13 cellular contexts compared by ENCODE assay signal in the genomic region with DNA sequence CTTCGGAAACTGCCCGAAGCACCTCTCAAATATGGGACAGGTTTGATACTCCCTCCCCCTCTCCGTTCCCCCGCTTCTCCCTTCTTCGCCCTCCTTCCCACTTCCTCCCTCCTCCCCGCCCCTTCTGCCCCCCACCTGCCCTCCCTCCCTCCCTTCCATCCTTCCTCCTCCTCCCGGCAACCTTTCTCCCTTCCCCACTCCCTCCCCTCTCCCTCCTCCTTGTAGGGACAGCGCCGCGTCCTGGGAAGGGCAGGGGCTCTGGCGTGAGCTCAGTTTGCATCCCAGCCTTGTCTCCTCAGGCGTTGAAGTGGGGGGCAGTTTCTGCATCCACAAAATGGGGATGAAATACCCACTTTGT. TPM values are rescaled to one million over a fixed set of nuclear protein-coding genes. Genes with fewer than 3 reads are reported as not detected.
DNase-seq lines count a peak whose midpoint lies in the region; ATAC-seq and TF ChIP-seq lines count a peak whose summit lies in the region.
"Had no signal": no experiment of that assay in that cellular context is flagged by ENCODE, and none has a peak within 500 bp of the region (broad histone marks: within the 10 kb centered on the region; RNA-seq: fewer than 3 reads in every experiment).

No MANE protein-coding gene starts in this region.

- peaks cover 10% of the 10 kb centered on the region for H3F3A ChIP-seq in GM23338 (replicated peaks; ENCODE audit: low read depth)

- no peak overlapping the region for H3K23ac ChIP-seq in mesendoderm (ENCODE audit: low read length)

- peak overlapping the region; percentile 99 for H2AFZ ChIP-seq in GM23338

- no peaks in the 10 kb centered on the region for H4K20me1 ChIP-seq in GM23338 (replicated peaks; ENCODE audit: insufficient read depth)

- no peaks in the 10 kb centered on the region for H3K9me2 ChIP-seq in GM23338 (ENCODE audit: insufficient read depth)

- H4K5ac ChIP-seq in mesendoderm (ENCODE audit: low read length) = no peak overlapping the region

- no peak overlapping the region for H2BK120ac ChIP-seq in mesendoderm (ENCODE audit: low read depth, low read length)

- no CpG with 5 or more reads among the region's 12 CpGs for WGBS in mesendoderm (ENCODE audit: extremely low coverage, insufficient coverage, low lambda C conversion rate)
- WGBS in stomach, 5 donors = 17 to 28% (median 17%) methylated on average over 11 to 12 of the region's 12 CpGs
- WGBS in prostate gland = 32% methylated on average over 12 of the region's 12 CpGs

- H3K27me3 ChIP-seq in GM23338 (ENCODE audit: insufficient read depth) = 0 out of 2 replicates have a peak, but pooled peaks cover 10% of the 10 kb centered on the region
- H3K27me3 ChIP-seq in mesendoderm (ENCODE audit: insufficient read depth, low read length, poor library complexity) = no peaks in the 10 kb centered on the region
- H3K27me3 ChIP-seq in stomach = peaks cover 0 to 21% (median 0%) of the 10 kb centered on the region in 3 donors
- peaks cover 34% of the 10 kb centered on the region; the same call in 1 of the 2 replicates for H3K27me3 ChIP-seq in SJCRH30
- H3K27me3 ChIP-seq in prostate gland (replicated peaks; ENCODE audit: insufficient read depth) = no peaks in the 10 kb centered on the region
- H3K27me3 ChIP-seq: breast epithelium had no signal

- H3K9me3 Mint-ChIP-seq in CD14-positive monocyte (no peaks in the 10 kb centered on the region), GM23338 (no peaks in the 10 kb centered on the region)

- H3K36me3 Mint-ChIP-seq in CD14-positive monocyte (peaks cover 0 to 2% of the 10 kb centered on the region in 2 donors), GM23338 (ENCODE audit: low read depth) (no peaks in the 10 kb centered on the region; the same call in 2 of the 3 replicates)

- DNase-seq in CD14-positive monocyte (ENCODE audit: low spot score) (no peak), GM23338 (ENCODE audit: low spot score) (peak; percentile 89), astrocyte of the cerebellum (ENCODE audit: low read depth) (no peak), mesendoderm (peak; percentile 90), stomach (no peak), SJCRH30 (no peak), prostate gland (ENCODE audit: low spot score) (no peak)
- DNase-seq: activated CD4-positive, alpha-beta T cell treated with anti-CD3 and anti-CD28 coated beads for 4 hours; DND-41; stimulated activated CD4-positive, alpha-beta T cell treated with anti-CD3 and anti-CD28 coated beads, Interleukin-15, amount 100 ng/mL, for 24 hours had no signal

- no peaks in the 10 kb centered on the region for H3K79me2 ChIP-seq in GM23338 (replicated peaks; ENCODE audit: insufficient read depth)
- H3K79me2 ChIP-seq in mesendoderm (ENCODE audit: control insufficient read depth, insufficient read depth, low read length) = no peaks in the 10 kb centered on the region

- TF ChIP-seq CTCF in CD14-positive monocyte (IDR thresholded peaks at IDR 0.05) (no peak), GM23338 (conservative IDR thresholded peaks at IDR 0.05; ENCODE audit: low read depth in 2 of 2) (peak in 1 of 2 experiments; percentile 29; a peak in 2 of 4 replicates), astrocyte of the cerebellum (IDR thresholded peaks at IDR 0.05; ENCODE audit: low read depth, low read length, missing control alignments) (no peak), stomach (IDR thresholded peaks at IDR 0.05) (no peak), prostate gland (IDR thresholded peaks at IDR 0.05) (no peak)

- H2BK15ac ChIP-seq in mesendoderm (replicated peaks; ENCODE audit: low read depth) = no peak overlapping the region

- H3K27ac Mint-ChIP-seq in CD14-positive monocyte (peak overlapping the region in 4 of 7 donors; percentile 49 to 97 (median 88)), GM23338 (no peak overlapping the region)

- peak overlapping the region; percentile 96 for H3K4me2 ChIP-seq in GM23338
- peak overlapping the region; percentile 85 for H3K4me2 ChIP-seq in mesendoderm (ENCODE audit: low read length)

- H3K27me3 Mint-ChIP-seq in CD14-positive monocyte (ENCODE audit: low read depth in 3 of 3) (peaks cover 1 to 13% (median 3%) of the 10 kb centered on the region in 3 donors), GM23338 (ENCODE audit: insufficient read depth, low read depth, poor library complexity) (peaks cover 23% of the 10 kb centered on the region)

- H3K4ac ChIP-seq in mesendoderm (ENCODE audit: low read depth, low read length) = no peak overlapping the region

- intact Hi-C loops in CD14-positive monocyte (cut with micrococcal nuclease) = loop anchor here (2.0 to 10.0 kb wide), 5 partner anchors 41 to 346 kb away; a partner anchor contains a TSS
- intact Hi-C loops in stomach (cut with DNase I; ENCODE audit: low total_unique reads) = loop anchor here (5.0 to 10.0 kb wide), 2 partner anchors 271 to 333 kb away; no protein-coding TSS in a partner anchor
- intact Hi-C loops in prostate gland (cut with DNase I) = loop anchor here (10.0 kb wide), 3 partner anchors 113 to 473 kb away; a partner anchor contains a TSS

- in situ Hi-C loops in astrocyte of the cerebellum (cut with HindIII; ENCODE audit: low sequenced_read_pairs) = no loop called here

- TF ChIP-seq POLR2A in stomach (IDR thresholded peaks at IDR 0.05) (no peak), prostate gland (IDR thresholded peaks at IDR 0.05) (no peak)

- peak overlapping the region; percentile 54 for H2BK5ac ChIP-seq in mesendoderm (ENCODE audit: low read length)

- no peak overlapping the region for H2AK5ac ChIP-seq in mesendoderm (ENCODE audit: low read length)

- peak overlapping the region; percentile 86 for H3K56ac ChIP-seq in mesendoderm (ENCODE audit: low read length)

- H3K4me3 Mint-ChIP-seq in CD14-positive monocyte (peak overlapping the region; percentile 74 to 88), GM23338 (peak overlapping the region; percentile 74)

- H3K9me3 ChIP-seq in stomach (no peaks in the 10 kb centered on the region), SJCRH30 (replicated peaks) (no peaks in the 10 kb centered on the region), prostate gland (no peaks in the 10 kb centered on the region)
- H3K9me3 ChIP-seq: breast epithelium had no signal

- H3K4me1 Mint-ChIP-seq in CD14-positive monocyte (peaks cover 78% of the 10 kb centered on the region), GM23338 (peaks cover 30% of the 10 kb centered on the region)

- H3K4me3 ChIP-seq in GM23338 = peak overlapping the region; percentile 97
- H3K4me3 ChIP-seq in astrocyte of the cerebellum (ENCODE audit: low read depth, low read length) = peak overlapping the region; percentile 44
- H3K4me3 ChIP-seq in mesendoderm (ENCODE audit: low read length) = peak overlapping the region; percentile 50
- peak overlapping the region in 1 of 4 donors; percentile 54 for H3K4me3 ChIP-seq in stomach
- H3K4me3 ChIP-seq in SJCRH30 = no peak overlapping the region; the same call in 1 of the 2 replicates
- H3K4me3 ChIP-seq in prostate gland = no peak overlapping the region

- no peaks in the 10 kb centered on the region for H3K36me3 ChIP-seq in GM23338 (ENCODE audit: insufficient read depth)
- H3K36me3 ChIP-seq in mesendoderm (ENCODE audit: control insufficient read depth, insufficient read depth, low read length) = no peaks in the 10 kb centered on the region
- H3K36me3 ChIP-seq in stomach = no peaks in the 10 kb centered on the region
- no peaks in the 10 kb centered on the region for H3K36me3 ChIP-seq in SJCRH30
- no peaks in the 10 kb centered on the region for H3K36me3 ChIP-seq in prostate gland
- H3K36me3 ChIP-seq: breast epithelium had no signal

- no peak for TF ChIP-seq EP300 in stomach (IDR thresholded peaks at IDR 0.05)

- ATAC-seq in GM23338 (peak; percentile 46), GM21825 (IDR thresholded peaks at IDR 0.05; ENCODE audit: unreplicated experiment) (no peak)

- peak overlapping the region; percentile 75 for H3K9ac ChIP-seq in mesendoderm (ENCODE audit: low read length)

- no peaks in the 10 kb centered on the region for H3K79me1 ChIP-seq in mesendoderm (ENCODE audit: low read length)

- H3K4me1 ChIP-seq in GM23338 (ENCODE audit: insufficient read depth) (peaks cover 24% of the 10 kb centered on the region), mesendoderm (ENCODE audit: control insufficient read depth, low read depth, low read length) (peaks cover 2% of the 10 kb centered on the region), stomach (peaks cover 7 to 57% (median 26%) of the 10 kb centered on the region in 4 donors), SJCRH30 (peaks cover 5% of the 10 kb centered on the region; the same call in 1 of the 2 replicates), prostate gland (replicated peaks) (peaks cover 5% of the 10 kb centered on the region)

- no peak overlapping the region for H3K27ac ChIP-seq in GM23338 (ENCODE audit: low read depth)
- H3K27ac ChIP-seq in mesendoderm (ENCODE audit: low read depth, low read length) = peak overlapping the region; percentile 32
- H3K27ac ChIP-seq in stomach = peak overlapping the region in 2 of 5 donors; percentile 39 to 65
- H3K27ac ChIP-seq in SJCRH30 = no peak overlapping the region
- H3K27ac ChIP-seq in prostate gland = no peak overlapping the region
- H3K27ac ChIP-seq: HL-60 had no signal

- H4K8ac ChIP-seq in mesendoderm (ENCODE audit: low read depth, low read length) = no peak overlapping the region

- H3K18ac ChIP-seq in mesendoderm (ENCODE audit: low read length) = no peak overlapping the region

RNA-seq across cellular contexts. Expression of a gene that starts 6.1 kb away (rescaled TPM):
- polyA plus RNA-seq in CD14-positive monocyte = 10 to 100 TPM; 36.0 to 69.7 TPM
- total RNA-seq in GM23338 (2014; rRNA removed; shearing (Covaris generic)) = 0.23 and 0.49 TPM in 2 replicates
- polyA plus RNA-seq in GM23338 (2016; fragmentation: Nextera tagmentation; extraction: Ambion mirVana) = 0.09 and 0.11 TPM in 2 replicates
- polyA plus RNA-seq in mesendoderm (2013, experiment 1 of 2) = 0.17 TPM
- polyA plus RNA-seq in mesendoderm (2013, experiment 2 of 2) = 0.13 TPM
- 10 to 100 TPM in 1 of 5 donors, 1 to 10 TPM in 3, under 1 TPM in 1; 0.45 to 18.1 (median 2.8) TPM for total RNA-seq in stomach
- under 1 TPM; 0.15 to 0.56 (median 0.28) TPM for polyA plus RNA-seq in stomach
- 0.18 TPM in 1 of 2 replicates, not detected in the other for total RNA-seq in SJCRH30 (2014; rRNA removed; shearing (Covaris generic))
- 1 to 10 TPM in 1 of 2 donors, under 1 TPM in 1; 0.36 to 2.4 TPM for total RNA-seq in prostate gland

Comparison
In these comparisons a context has a peak if more than half of its experiments do, and no peak if none do; other contexts are left out.
1. DNase-seq: peak in GM23338 (single experiment) and mesendoderm (single experiment); none in CD14-positive monocyte (single experiment), astrocyte of the cerebellum (single experiment), stomach (single experiment), SJCRH30 (0 of 2) and prostate gland (single experiment).
2. H3K4me3 ChIP-seq: peak in GM23338 (single experiment), astrocyte of the cerebellum (single experiment) and mesendoderm (single experiment); none in SJCRH30 (single experiment) and prostate gland (0 of 2).